8 cellular contexts compared by ENCODE assay signal in the genomic region with DNA sequence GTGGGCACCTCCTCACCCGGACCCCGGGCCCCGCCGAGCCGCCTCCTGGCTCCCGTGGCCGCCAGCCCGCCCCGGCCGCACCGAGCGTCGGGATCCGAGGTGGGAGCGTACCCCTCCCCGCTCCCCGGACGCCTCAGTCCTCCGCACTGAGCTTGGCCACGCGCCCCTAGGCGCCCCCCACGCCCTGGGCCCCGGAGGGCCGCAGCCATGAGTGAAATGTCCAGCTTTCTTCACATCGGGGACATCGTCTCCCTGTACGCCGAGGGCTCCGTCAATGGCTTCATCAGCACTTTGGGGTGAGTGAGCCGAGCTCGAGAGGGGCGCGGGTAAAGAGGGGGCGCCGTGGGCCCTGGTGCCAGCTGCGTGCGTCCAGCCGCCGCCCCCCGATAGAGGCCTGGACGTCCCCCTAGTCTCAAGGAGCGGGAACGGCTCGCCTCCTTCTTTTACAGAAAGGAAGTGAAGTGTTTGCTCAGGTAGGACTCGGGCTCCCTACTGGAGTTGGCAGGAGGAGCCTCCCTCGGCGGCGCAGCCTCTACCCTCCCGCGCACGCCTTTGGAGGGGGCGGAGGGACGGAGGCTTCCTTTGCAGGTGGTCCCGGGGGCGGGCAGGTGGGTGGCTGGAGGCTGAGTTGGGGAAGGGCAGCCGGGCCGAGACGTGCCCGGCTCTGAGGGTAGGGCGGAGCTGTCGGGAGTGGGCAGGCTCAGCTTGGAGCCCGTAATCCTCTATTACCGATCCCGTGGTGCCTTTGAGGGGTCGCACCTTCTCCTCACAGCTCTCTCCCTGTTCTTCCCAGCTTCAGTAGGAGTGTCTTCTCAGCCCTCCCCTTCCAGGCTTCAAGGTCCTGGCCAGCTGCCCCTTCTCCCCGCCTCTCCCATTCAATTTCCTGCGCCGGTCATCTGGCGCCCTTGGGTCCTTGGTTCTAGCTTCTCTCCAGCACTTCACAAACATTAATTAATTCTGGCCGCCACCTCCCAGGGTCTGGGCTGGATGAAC. TPM values are rescaled to one million over a fixed set of nuclear protein-coding genes. Genes with fewer than 3 reads are reported as not detected.
A peak's percentile ranks its signal among the peaks of the same experiment; 100 is the strongest.
DNase-seq lines count a peak whose midpoint lies in the region; ATAC-seq, FAIRE-seq and TF ChIP-seq lines count a peak whose summit lies in the region.

No MANE protein-coding gene starts in this region.

- peak overlapping the region; percentile 98 for H3K4me2 ChIP-seq in keratinocyte (ENCODE audit: control insufficient read depth, extremely low read depth, insufficient read depth, low read depth, low read length)

- H4K20me1 ChIP-seq in keratinocyte (ENCODE audit: control insufficient read depth, extremely low read depth, insufficient read depth, low read length) = peaks cover 8% of the 10 kb centered on the region

- peak overlapping the region; percentile 20 for H2AFZ ChIP-seq in ACC112 (ENCODE audit: low read length, unreplicated experiment)
- H2AFZ ChIP-seq in keratinocyte (ENCODE audit: control insufficient read depth, low read length) = no peak overlapping the region

- H3K79me2 ChIP-seq in ACC112 (ENCODE audit: control insufficient read depth, insufficient read depth, low read length, unreplicated experiment) (peaks cover 52% of the 10 kb centered on the region), keratinocyte (ENCODE audit: control insufficient read depth, insufficient read depth, low read length) (peaks cover 53% of the 10 kb centered on the region)

- TF ChIP-seq CTCF in RWPE1 (conservative IDR thresholded peaks at IDR 0.05; ENCODE audit: low read depth) = no peak
- TF ChIP-seq CTCF in astrocyte of the spinal cord (IDR thresholded peaks at IDR 0.05; ENCODE audit: low read depth, low read length) = no peak
- no peak for TF ChIP-seq CTCF in keratinocyte (optimal IDR thresholded peaks at IDR 0.05 in 1 of 3, IDR thresholded peaks at IDR 0.05 in 1 of 3, conservative IDR thresholded peaks at IDR 0.05 in 1 of 3; ENCODE audit: extremely low read depth in 1 of 3, insufficient read depth in 2 of 3, low read length in 3 of 3)

- ATAC-seq in GM18909 (IDR thresholded peaks at IDR 0.05; ENCODE audit: poor library complexity, unreplicated experiment) (peak; percentile 29), HG03354 (IDR thresholded peaks at IDR 0.05; ENCODE audit: poor library complexity, severe bottlenecking, unreplicated experiment) (peak; percentile 25)

- CTCF ChIA-PET in RWPE1 (lab: Yijun Ruan, JAX) = interaction anchor here (0.6 to 2.7 kb wide), 5 partner anchors 10 to 58 kb away, joined by 3 to 17 read pairs (median 4); no protein-coding TSS in a partner anchor

- POLR2A ChIA-PET in RWPE1 (lab: Yijun Ruan, JAX; ENCODE audit: low non-redundant PET) = interaction anchor here (0.7 to 1.5 kb wide), 3 partner anchors 8 to 32 kb away, joined by 3 to 6 read pairs (median 5); no protein-coding TSS in a partner anchor

- no peaks in the 10 kb centered on the region for H3K9me3 ChIP-seq in keratinocyte (ENCODE audit: control insufficient read depth, low read depth, low read length)

- H3K27ac ChIP-seq in ACC112 (ENCODE audit: low read depth, low read length) (peak overlapping the region; percentile 50), RWPE1 (peak overlapping the region; percentile 98), keratinocyte (ENCODE audit: control insufficient read depth, insufficient read depth, low read length) (peak overlapping the region; percentile 81)

- H3K27me3 ChIP-seq in ACC112 (ENCODE audit: insufficient read depth, low read length) = no peaks in the 10 kb centered on the region
- no peaks in the 10 kb centered on the region for H3K27me3 ChIP-seq in keratinocyte (ENCODE audit: control insufficient read depth, extremely low read depth, insufficient read depth, low read length)

- no peak for FAIRE-seq in keratinocyte (lab: Jason Lieb, UNC)

- peak overlapping the region; percentile 89 for H3K4me3 ChIP-seq in ACC112 (ENCODE audit: low read depth, low read length)
- H3K4me3 ChIP-seq in astrocyte of the spinal cord (ENCODE audit: low read depth, low read length) = peak overlapping the region; percentile 57
- H3K4me3 ChIP-seq in keratinocyte (ENCODE audit: control insufficient read depth in 2 of 3, extremely low read depth in 1 of 3, insufficient read depth in 2 of 3, low read depth in 1 of 3, low read length in 3 of 3) = peak overlapping the region; percentile 69 to 96 (median 90)

- H3K36me3 ChIP-seq in ACC112 (ENCODE audit: insufficient read depth, low read length) (no peaks in the 10 kb centered on the region), keratinocyte (ENCODE audit: control insufficient read depth in 2 of 2, extremely low read depth in 1 of 2, insufficient read depth in 2 of 2, low read length in 2 of 2) (peaks cover 11 to 22% of the 10 kb centered on the region in 2 experiments)

- peak overlapping the region; percentile 92 for H3K9ac ChIP-seq in keratinocyte (ENCODE audit: control insufficient read depth, extremely low read depth, insufficient read depth, low read length)

- no peaks in the 10 kb centered on the region for H3K9me1 ChIP-seq in keratinocyte (ENCODE audit: control insufficient read depth, extremely low read depth, insufficient read depth, low read length)

- H3K4me1 ChIP-seq in ACC112 (ENCODE audit: control insufficient read depth, insufficient read depth, low read length, unreplicated experiment) (peaks cover 29% of the 10 kb centered on the region), keratinocyte (ENCODE audit: control insufficient read depth, extremely low read depth, insufficient read depth, low read length) (peaks cover 40% of the 10 kb centered on the region)

- in situ Hi-C loops in astrocyte of the spinal cord (cut with HindIII; ENCODE audit: low sequenced_read_pairs) = no loop called here

- DNase-seq in RWPE1 (ENCODE audit: low spot score) = no peak
- DNase-seq in astrocyte of the spinal cord (ENCODE audit: low read depth, low spot score) = no peak
- no peak for DNase-seq in keratinocyte (ENCODE audit: low read depth, low spot score)
- DNase-seq in stimulated activated CD4-positive, alpha-beta T cell treated with anti-CD3 and anti-CD28 coated beads, TNF-alpha, amount 100 ng/mL, for 4 hours (ENCODE audit: low read depth in 3 of 3) = peak; percentile 29 to 63 (median 38)
- DNase-seq in foreskin melanocyte = no peak

- dilution Hi-C loops in keratinocyte (cut with MboI; ENCODE audit: extremely low pct_ligation_motif_present, low sequenced_read_pairs) = no loop called here

RNA-seq across cellular contexts. Expression of gene ITPR3, which starts 0.6 kb away (rescaled TPM):
- 43.3 to 78.0 TPM (median 45.0 TPM) in 3 replicates for polyA plus RNA-seq in keratinocyte
- polyA plus RNA-seq in keratinocyte (2011; ENCODE audit: low read depth) = 43.1 TPM
- polyA plus RNA-seq in keratinocyte (2011; cell fraction: cytosol; rRNA removed) = 39.3 and 57.7 TPM in 2 replicates
- polyA plus RNA-seq in keratinocyte (2011; cell fraction: nucleus; rRNA removed) = 283 and 333 TPM in 2 replicates
- polyA plus RNA-seq in keratinocyte (2012; ENCODE audit: low replicate concordance) = 49.7 and 77.8 TPM in 2 replicates
- polyA minus RNA-seq in keratinocyte = 101 to 338 TPM (median 132 TPM) in 3 replicates
- polyA minus RNA-seq in keratinocyte (2011; cell fraction: cytosol; rRNA and poly(A)+ RNA removed) = 94.4 TPM
- polyA minus RNA-seq in keratinocyte (2011; cell fraction: nucleus; rRNA and poly(A)+ RNA removed) = 224 and 276 TPM in 2 replicates

RNA-seq across cellular contexts. Expression of gene BAK1, which starts 41.6 kb away (rescaled TPM):
- 61.1 to 93.0 TPM (median 71.1 TPM) in 3 replicates for polyA plus RNA-seq in keratinocyte
- 5.8 TPM for polyA plus RNA-seq in keratinocyte (2011; ENCODE audit: low read depth)
- polyA plus RNA-seq in keratinocyte (2011; cell fraction: cytosol; rRNA removed) = 62.2 and 89.3 TPM in 2 replicates
- 43.7 and 54.2 TPM in 2 replicates for polyA plus RNA-seq in keratinocyte (2011; cell fraction: nucleus; rRNA removed)
- 37.3 and 78.3 TPM in 2 replicates for polyA plus RNA-seq in keratinocyte (2012; ENCODE audit: low replicate concordance)
- polyA minus RNA-seq in keratinocyte = 77.2 to 120 TPM (median 120 TPM) in 3 replicates
- polyA minus RNA-seq in keratinocyte (2011; cell fraction: cytosol; rRNA and poly(A)+ RNA removed) = 138 TPM
- polyA minus RNA-seq in keratinocyte (2011; cell fraction: nucleus; rRNA and poly(A)+ RNA removed) = 39.0 and 43.5 TPM in 2 replicates

Comparison
In these comparisons a context has a peak if more than half of its experiments do, and no peak if none do; other contexts are left out.
1. DNase-seq: peak in stimulated activated CD4-positive, alpha-beta T cell treated with anti-CD3 and anti-CD28 coated beads, TNF-alpha, amount 100 ng/mL, for 4 hours (3 of 3); none in RWPE1 (single experiment), astrocyte of the spinal cord (single experiment), keratinocyte (single experiment) and foreskin melanocyte (single experiment).
2. Peak in every context shown above with its lines, with median percentiles within 50 percentile points of each other: H3K27ac ChIP-seq and H3K4me3 ChIP-seq.